ENCODE assay signal across 17 cellular contexts in the genomic region with DNA sequence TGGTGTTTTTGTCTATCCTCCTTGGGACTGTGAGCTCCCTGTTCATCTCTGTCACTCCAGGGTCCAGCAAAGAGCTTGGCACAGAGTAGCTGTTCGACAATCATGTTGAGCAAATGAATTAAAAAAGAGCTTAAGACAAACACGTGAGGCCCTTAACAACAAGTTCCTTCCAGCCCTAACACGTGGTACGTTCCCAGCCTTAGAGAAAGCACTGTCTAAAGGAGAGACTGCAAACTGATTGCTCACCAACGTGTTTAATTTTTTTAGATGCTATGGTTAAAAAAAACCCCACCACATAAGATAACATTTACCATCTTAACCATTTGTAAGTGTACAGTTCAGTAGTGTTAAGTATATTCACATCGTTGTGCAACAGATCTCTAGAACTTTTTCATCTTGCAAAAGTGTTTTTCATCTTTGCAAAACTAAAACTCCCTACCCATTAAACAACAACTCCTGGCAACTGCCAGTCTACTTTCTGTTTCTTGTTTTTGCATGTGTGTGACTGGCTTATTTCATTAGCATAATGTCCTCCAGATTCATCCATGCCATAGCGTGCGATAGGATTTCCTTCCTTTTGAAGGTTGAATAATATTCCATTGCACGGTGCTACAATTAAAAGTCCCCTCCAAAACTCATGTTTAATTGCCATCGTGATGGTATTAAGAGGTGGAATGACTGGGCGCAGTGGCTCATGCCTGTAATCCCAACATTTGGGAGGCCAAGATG. TPM values are rescaled to one million over a fixed set of nuclear protein-coding genes. Genes with fewer than 3 reads are reported as not detected.
DNase-seq lines count a peak whose midpoint lies in the region.
"Had no signal": no experiment of that assay in that cellular context is flagged by ENCODE, and none has a peak within 500 bp of the region (broad histone marks: within the 10 kb centered on the region; RNA-seq: fewer than 3 reads in every experiment).

No MANE protein-coding gene starts in this region.

- H3K4me3 Mint-ChIP-seq in T-helper 2 cell treated with Interferon-gamma antibody and Interleukin-4, amounts not matched to agents 5 μg/mL and 100 μg/mL, for 36 hours: peak overlapping the region; percentile 52
- H3K4me3 Mint-ChIP-seq: B cell, HFFc6 had no signal

- peaks cover 41% of the 10 kb centered on the region for H3K4me1 ChIP-seq in thymus (ENCODE audit: control insufficient read depth, insufficient read depth, low read length)
- H3K4me1 ChIP-seq: adrenal gland, testis had no signal

- peaks cover 5% of the 10 kb centered on the region for H3K9me3 Mint-ChIP-seq in T-helper 2 cell treated with Interferon-gamma antibody and Interleukin-4, amounts not matched to agents 5 μg/mL and 100 μg/mL, for 36 hours
- H3K9me3 Mint-ChIP-seq: HFFc6 had no signal

- peaks cover 48% of the 10 kb centered on the region for H3K4me1 Mint-ChIP-seq in T-helper 2 cell treated with Interferon-gamma antibody and Interleukin-4, amounts not matched to agents 5 μg/mL and 100 μg/mL, for 36 hours (ENCODE audit: low read depth)

- H3K9me3 ChIP-seq in thymus (ENCODE audit: control insufficient read depth): no peaks in the 10 kb centered on the region
- H3K9me3 ChIP-seq: adrenal gland, testis had no signal

- peak overlapping the region; percentile 90 for H3K27ac ChIP-seq in thymus (ENCODE audit: low read depth)
- H3K27ac ChIP-seq: adrenal gland, epithelial cell of prostate, testis had no signal

- no peak overlapping the region for H3K4me3 ChIP-seq in thymus (ENCODE audit: low read length)
- H3K4me3 ChIP-seq: adrenal gland, testis had no signal

- no peaks in the 10 kb centered on the region for H3K36me3 ChIP-seq in thymus (ENCODE audit: control insufficient read depth, insufficient read depth)
- H3K36me3 ChIP-seq: adrenal gland had no signal

- H3K27me3 ChIP-seq in thymus (ENCODE audit: control insufficient read depth, insufficient read depth): no peaks in the 10 kb centered on the region
- H3K27me3 ChIP-seq: adrenal gland, testis had no signal

- H3K27me3 Mint-ChIP-seq in T-helper 2 cell treated with Interferon-gamma antibody and Interleukin-4, amounts not matched to agents 5 μg/mL and 100 μg/mL, for 36 hours (ENCODE audit: low read depth): no peaks in the 10 kb centered on the region

- peak; percentile 48 for DNase-seq in stimulated activated CD4-positive, alpha-beta T cell treated with anti-CD3 and anti-CD28 coated beads, Interleukin-4, amount 100 ng/mL, for 24 hours
- no peak for DNase-seq in stimulated activated CD4-positive, alpha-beta T cell treated with anti-CD3 and anti-CD28 coated beads, Interleukin-15, amount 100 ng/mL, for 24 hours
- DNase-seq in T-helper 2 cell treated with Interferon-gamma antibody and Interleukin-4, amounts not matched to agents 5 μg/mL and 100 μg/mL, for 36 hours (ENCODE audit: low spot score): peak; percentile 37
- peak; percentile 14 for DNase-seq in effector CD4-positive, alpha-beta T cell
- DNase-seq in NCI-H1694 treated with DMSO at 0.1 percent for 48 hours (lab: John Stamatoyannopoulos, UW): no peak
- no peak for DNase-seq in AML-193 (lab: John Stamatoyannopoulos, UW)
- DNase-seq in UCSD-AML1 (lab: John Stamatoyannopoulos, UW; ENCODE audit: unreplicated experiment): no peak
- DNase-seq: adrenal gland, DMS79, head of caudate nucleus, HFFc6, NCI-H187, NCI-H510A treated with DMSO at 0.1 percent for 48 hours, testis had no signal

- peak overlapping the region; percentile 94 for H3K27ac Mint-ChIP-seq in T-helper 2 cell treated with Interferon-gamma antibody and Interleukin-4, amounts not matched to agents 5 μg/mL and 100 μg/mL, for 36 hours
- H3K27ac Mint-ChIP-seq: B cell, HFFc6 had no signal

- H3K36me3 Mint-ChIP-seq in T-helper 2 cell treated with Interferon-gamma antibody and Interleukin-4, amounts not matched to agents 5 μg/mL and 100 μg/mL, for 36 hours (ENCODE audit: low read depth): no peaks in the 10 kb centered on the region

- WGBS in thymus: 45% methylated on average over 11 of the region's 11 CpGs

RNA-seq across cellular contexts. Expression of gene LAT, which starts 28.2 kb away (rescaled TPM):
- 239 TPM for polyA plus RNA-seq in thymus

RNA-seq across cellular contexts. Expression of gene SPNS1, which starts 38.5 kb away (rescaled TPM):
- 75.1 TPM for polyA plus RNA-seq in thymus

Comparison
In these comparisons a context has a peak if more than half of its experiments do, and no peak if none do; other contexts are left out.
1. DNase-seq: peak in stimulated activated CD4-positive, alpha-beta T cell treated with anti-CD3 and anti-CD28 coated beads, Interleukin-4, amount 100 ng/mL, for 24 hours (single experiment), T-helper 2 cell treated with Interferon-gamma antibody and Interleukin-4, amounts not matched to agents 5 μg/mL and 100 μg/mL, for 36 hours (single experiment) and effector CD4-positive, alpha-beta T cell (single experiment); none in stimulated activated CD4-positive, alpha-beta T cell treated with anti-CD3 and anti-CD28 coated beads, Interleukin-15, amount 100 ng/mL, for 24 hours (single experiment), NCI-H1694 treated with DMSO at 0.1 percent for 48 hours (single experiment), AML-193 (0 of 2) and UCSD-AML1 (single experiment).